8 cellular contexts compared by ENCODE assay signal in the genomic region with DNA sequence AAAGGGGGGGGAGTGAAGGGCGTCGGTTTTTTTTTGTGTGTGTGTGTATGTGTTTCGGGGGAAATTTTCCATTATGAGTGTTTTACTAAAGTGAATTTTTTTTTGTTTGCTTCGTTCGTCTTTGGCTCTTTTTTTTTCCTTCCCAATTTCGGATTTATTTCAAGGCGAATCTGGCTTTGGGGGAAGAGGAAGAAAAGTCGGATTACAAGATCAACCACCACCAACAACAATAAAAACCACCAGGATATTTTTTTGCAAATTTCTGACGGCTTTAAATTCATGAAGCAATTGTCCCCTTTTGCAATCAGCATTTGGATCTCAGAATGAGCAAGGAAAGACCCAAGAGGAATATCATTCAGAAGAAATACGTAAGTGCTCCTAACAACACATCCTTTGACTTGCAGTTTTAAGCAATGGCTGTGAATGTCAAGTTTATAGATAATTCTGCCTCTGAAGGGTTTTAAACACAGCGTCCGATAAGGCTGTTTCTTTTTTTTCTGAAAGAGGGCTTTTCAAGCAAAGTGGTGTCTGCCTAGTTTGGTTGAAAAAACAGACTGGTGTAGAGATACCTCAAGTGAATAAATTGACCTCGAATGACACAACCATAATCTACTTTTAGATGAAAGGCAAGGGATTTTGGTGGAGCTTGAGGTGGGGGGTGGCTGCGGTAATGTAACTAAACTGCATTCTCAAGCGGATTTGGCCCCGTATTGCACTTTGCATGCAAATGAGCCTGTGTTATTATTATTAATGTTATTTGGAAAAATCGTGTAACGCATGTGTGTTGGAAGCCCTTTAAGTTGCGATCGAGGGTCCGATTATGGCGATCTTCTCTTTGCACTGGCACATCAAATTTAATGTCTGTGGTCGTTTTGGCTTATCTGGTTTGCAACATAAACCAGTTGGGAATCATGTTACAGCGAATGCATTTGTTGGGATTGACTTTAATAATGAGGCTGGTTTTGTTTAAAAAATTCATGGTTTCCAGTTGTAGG. TPM values are rescaled to one million over a fixed set of nuclear protein-coding genes. Genes with fewer than 3 reads are reported as not detected.
DNase-seq lines count a peak whose midpoint lies in the region; ATAC-seq and TF ChIP-seq lines count a peak whose summit lies in the region.

No MANE protein-coding gene starts in this region.

- no peaks in the 10 kb centered on the region for H3K9me2 ChIP-seq in DOHH2 (replicated peaks; ENCODE audit: control insufficient read depth, low read length)

- H3K9me3 ChIP-seq in DOHH2 (ENCODE audit: control insufficient read depth, insufficient read depth, low read length) (no peaks in the 10 kb centered on the region), ascending aorta (no peaks in the 10 kb centered on the region), suprapubic skin (no peaks in the 10 kb centered on the region)

- under 1% methylated on average over 24 of the region's 24 CpGs for WGBS in suprapubic skin

- peak; percentile 64 for DNase-seq in NAMALWA (ENCODE audit: low spot score)
- no peak for DNase-seq in ascending aorta (ENCODE audit: low spot score in 2 of 2)
- peak; percentile 41 for DNase-seq in left kidney (ENCODE audit: low read depth, low spot score)
- no peak for DNase-seq in suprapubic skin (ENCODE audit: low spot score in 2 of 2)
- no peak for DNase-seq in NCI-H345 treated with DMSO at 0.1 percent for 48 hours (lab: John Stamatoyannopoulos, UW; ENCODE audit: unreplicated experiment)
- no peak for DNase-seq in ecto neural progenitor cell (ENCODE audit: low spot score)

- H3K36me3 ChIP-seq in DOHH2 (ENCODE audit: control insufficient read depth, low read length) (no peaks in the 10 kb centered on the region), ascending aorta (no peaks in the 10 kb centered on the region), suprapubic skin (no peaks in the 10 kb centered on the region)

- intact Hi-C loops in ascending aorta (cut with DNase I) = loop anchor here (5.0 to 10.0 kb wide), 6 partner anchors 228 to 1432 kb away; partner anchors contain the start of gene MCUR1

- H3K27me3 ChIP-seq in DOHH2 (ENCODE audit: control insufficient read depth, low read length) = no peaks in the 10 kb centered on the region
- no peaks in the 10 kb centered on the region for H3K27me3 ChIP-seq in ascending aorta
- no peaks in the 10 kb centered on the region for H3K27me3 ChIP-seq in suprapubic skin

- TF ChIP-seq EP300 in suprapubic skin (IDR thresholded peaks at IDR 0.05) = no peak

- peak overlapping the region; percentile 82 for H3K4me2 ChIP-seq in DOHH2 (ENCODE audit: low read length)

- peaks cover 6% of the 10 kb centered on the region; the same call in 1 of the 2 replicates for H4K20me1 ChIP-seq in DOHH2 (ENCODE audit: control insufficient read depth, insufficient read depth, low read depth, low read length)

- no peak for ATAC-seq in GM21528 (IDR thresholded peaks at IDR 0.05; ENCODE audit: low FRiP score, unreplicated experiment)

- H3K27ac ChIP-seq in DOHH2 (ENCODE audit: low read depth, low read length) = peak overlapping the region; percentile 56; the same call in 1 of the 2 replicates
- peak overlapping the region; percentile 92 to 94 for H3K27ac ChIP-seq in ascending aorta
- peak overlapping the region; percentile 93 for H3K27ac ChIP-seq in suprapubic skin

- no peak for TF ChIP-seq POLR2A in suprapubic skin (IDR thresholded peaks at IDR 0.05)

- H3F3A ChIP-seq in DOHH2 (ENCODE audit: control insufficient read depth, insufficient read depth) = peaks cover 17% of the 10 kb centered on the region; the same call in 1 of the 2 replicates

- H3K4me3 ChIP-seq in DOHH2 (ENCODE audit: low read length) (peak overlapping the region; percentile 76), ascending aorta (peak overlapping the region; percentile 95 to 96), suprapubic skin (peak overlapping the region; percentile 57)

- H3K4me1 ChIP-seq in DOHH2 (ENCODE audit: control insufficient read depth, low read length) = peaks cover 34% of the 10 kb centered on the region
- peaks cover 0 to 8% of the 10 kb centered on the region in 2 donors for H3K4me1 ChIP-seq in ascending aorta
- peaks cover 39% of the 10 kb centered on the region for H3K4me1 ChIP-seq in suprapubic skin

- peaks cover 41% of the 10 kb centered on the region for H3K79me2 ChIP-seq in DOHH2 (ENCODE audit: control insufficient read depth, low read length)

- no peak for TF ChIP-seq CTCF in DOHH2 (IDR thresholded peaks at IDR 0.05; ENCODE audit: low read depth, low read length, poor library complexity, severe bottlenecking)
- TF ChIP-seq CTCF in ascending aorta (IDR thresholded peaks at IDR 0.05) = no peak
- TF ChIP-seq CTCF in suprapubic skin (IDR thresholded peaks at IDR 0.05) = no peak

RNA-seq across cellular contexts. Expression of gene JARID2, which starts 0.6 kb away (rescaled TPM):
- 5.0 TPM for total RNA-seq in ascending aorta
- total RNA-seq in suprapubic skin = 10 to 100 TPM; 20.0 to 29.4 (median 23.9) TPM

Comparison
In these comparisons a context has a peak if more than half of its experiments do, and no peak if none do; other contexts are left out.
1. DNase-seq: peak in NAMALWA (single experiment) and left kidney (single experiment); none in ascending aorta (0 of 2), suprapubic skin (0 of 2), NCI-H345 treated with DMSO at 0.1 percent for 48 hours (single experiment) and ecto neural progenitor cell (single experiment).
2. Peak in every context shown above with its lines, with median percentiles within 50 percentile points of each other: H3K27ac ChIP-seq and H3K4me3 ChIP-seq.